ENCODE assay signal across 20 cellular contexts in the genomic region with DNA sequence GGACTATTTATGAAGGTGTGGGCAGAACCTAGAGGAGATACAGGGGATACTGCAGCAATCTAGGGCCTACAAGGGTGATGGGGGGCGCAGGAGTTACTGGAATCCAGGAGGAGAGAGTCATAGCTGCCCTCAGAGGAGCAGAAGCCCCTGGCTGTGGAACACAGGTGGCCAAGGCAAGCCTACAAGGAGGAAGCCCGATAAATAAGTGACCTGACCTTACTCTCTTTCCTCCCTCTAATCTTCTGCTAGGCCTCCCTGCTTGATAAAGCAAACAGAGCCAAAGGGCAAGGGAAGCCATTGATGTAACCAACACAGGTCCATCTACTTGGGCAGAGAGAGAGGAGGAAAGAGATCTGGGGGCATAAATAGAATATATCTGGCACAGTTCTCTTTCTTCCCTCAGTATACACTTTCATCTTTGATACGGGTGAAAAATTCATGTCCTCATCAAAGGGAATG.
"Had no signal": no experiment of that assay in that cellular context is flagged by ENCODE, and none has a peak within 500 bp of the region (broad histone marks: within the 10 kb centered on the region; RNA-seq: fewer than 3 reads in every experiment).

No MANE protein-coding gene starts in this region.

- H3K4me1 ChIP-seq: gastroesophageal sphincter, left ventricle myocardium inferior, right atrium auricular region had no signal

- H3K27me3 ChIP-seq: cardiac muscle cell, gastroesophageal sphincter, right atrium auricular region, transverse colon had no signal

- H3K4me3 ChIP-seq: cardiac muscle cell, gastroesophageal sphincter, left ventricle myocardium inferior, right atrium auricular region, skin epidermis, transverse colon had no signal

- ATAC-seq: activated CD8-positive, alpha-beta T cell treated with anti-CD3 and anti-CD28 coated beads for 36 hours; activated naive CD4-positive, alpha-beta T cell treated with anti-CD3 and anti-CD28 coated beads, Interleukin-2, amount 50 U/mL, for 72 hours; gastroesophageal sphincter; natural killer cell treated with Interleukin-12 subunit alpha and Interleukin-12 subunit beta and Interleukin-15 and Interleukin-18, amount 100 ng/mL, for 72 hours; T-helper 17 cell had no signal

- H3K27ac ChIP-seq: cardiac muscle cell, gastroesophageal sphincter, left ventricle myocardium inferior, right atrium auricular region, skin epidermis, transverse colon had no signal

- DNase-seq: activated B cell treated with CpG ODN at 0.5 μM for 24 hours; activated CD4-positive, alpha-beta T cell treated with anti-CD3 and anti-CD28 coated beads for 48 hours; activated effector memory CD4-positive, alpha-beta T cell treated with anti-CD3 and anti-CD28 coated beads, Interleukin-2, amount 50 U/mL, for 16 hours; activated T-cell treated with anti-CD3 and anti-CD28 coated beads, Interleukin-2, amount 50 U/mL, for 48 hours; erythroblast; islet precursor cell; left ventricle myocardium inferior; nucleus accumbens; stimulated activated CD4-positive, alpha-beta T cell treated with anti-CD3 and anti-CD28 coated beads, Interleukin-4, amount 100 ng/mL, for 4 hours; stimulated activated CD8-positive, alpha-beta memory T cell treated with anti-CD3 and anti-CD28 coated beads, Interleukin-4, amount 100 ng/mL, for 48 hours; stimulated activated naive CD4-positive, alpha-beta T cell treated with Interleukin-2 at 50 U/mL for 16 hours; T-helper 17 cell; transverse colon had no signal

- H3K9me3 ChIP-seq: gastroesophageal sphincter, left ventricle myocardium inferior, right atrium auricular region, transverse colon had no signal

- H3K36me3 ChIP-seq: cardiac muscle cell, gastroesophageal sphincter, left ventricle myocardium inferior, right atrium auricular region, transverse colon had no signal
